ENCODE assay signal across 14 cellular contexts in the genomic region with DNA sequence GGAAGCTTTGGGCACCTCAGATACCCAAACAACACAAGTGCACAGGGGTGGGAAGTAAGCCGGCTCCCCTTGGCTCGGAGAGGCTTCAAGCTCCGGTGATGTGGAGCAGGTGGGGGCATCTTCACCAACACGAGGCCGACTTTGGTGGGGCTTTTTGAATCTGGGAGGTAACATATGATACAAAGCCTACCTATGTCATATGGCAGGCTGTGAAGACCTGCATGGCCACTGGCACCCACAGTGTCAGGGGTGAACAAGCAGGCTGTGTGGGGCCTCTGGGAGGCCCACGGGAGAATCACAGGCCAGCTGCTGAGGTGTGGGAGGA.
DNase-seq lines count a peak whose midpoint lies in the region; ATAC-seq and TF ChIP-seq lines count a peak whose summit lies in the region.
"Had no signal": no experiment of that assay in that cellular context is flagged by ENCODE, and none has a peak within 500 bp of the region (broad histone marks: within the 10 kb centered on the region; RNA-seq: fewer than 3 reads in every experiment).

No MANE protein-coding gene starts in this region.

- TF ChIP-seq POLR2A in sigmoid colon (IDR thresholded peaks at IDR 0.05): no peak

- no peaks in the 10 kb centered on the region for H3K27me3 ChIP-seq in heart right ventricle
- H3K27me3 ChIP-seq in lower lobe of right lung (ENCODE audit: low read depth): no peaks in the 10 kb centered on the region
- no peaks in the 10 kb centered on the region for H3K27me3 ChIP-seq in sigmoid colon

- DNase-seq in cardiac septum (ENCODE audit: low spot score): peak; percentile 67
- no peak for DNase-seq in heart right ventricle
- peak; percentile 20 for DNase-seq in lower lobe of right lung
- DNase-seq in sciatic nerve (ENCODE audit: low spot score): peak; percentile 35
- DNase-seq in NCI-H2029 (lab: John Stamatoyannopoulos, UW): no peak
- no peak for DNase-seq in sigmoid colon
- no peak for DNase-seq in cortex of kidney (lab: John Stamatoyannopoulos, UW)
- DNase-seq: Calu3; CD4-positive, alpha-beta T cell; DMS 273 treated with DMSO at 0.1 percent for 48 hours; KG1 had no signal

- no peaks in the 10 kb centered on the region for H3K36me3 ChIP-seq in heart right ventricle
- no peaks in the 10 kb centered on the region for H3K36me3 ChIP-seq in lower lobe of right lung
- H3K36me3 ChIP-seq in sigmoid colon: no peaks in the 10 kb centered on the region

- no peak for TF ChIP-seq EP300 in sigmoid colon (IDR thresholded peaks at IDR 0.05)

- intact Hi-C loops in cardiac septum (cut with DNase I) (no loop called here), heart right ventricle (cut with DNase I) (no loop called here), lower lobe of right lung (cut with DNase I) (no loop called here), sciatic nerve (cut with DNase I) (no loop called here), sigmoid colon (cut with DNase I) (no loop called here)

- WGBS in heart right ventricle, 2 donors: 94 to 96% methylated on average over 6 of the region's 6 CpGs
- 95 to 97% methylated on average over 6 of the region's 6 CpGs for whole genome bisulfite sequencing in sigmoid colon, 2 donors

- peaks cover 0 to 13% (median 0%) of the 10 kb centered on the region in 11 donors for H3K9me3 ChIP-seq in heart right ventricle
- H3K9me3 ChIP-seq in lower lobe of right lung: no peaks in the 10 kb centered on the region
- no peaks in the 10 kb centered on the region for H3K9me3 ChIP-seq in sigmoid colon

- H3K4me3 ChIP-seq in heart right ventricle (no peak overlapping the region), lower lobe of right lung (no peak overlapping the region), sigmoid colon (no peak overlapping the region)
- H3K4me3 ChIP-seq: GM12878 had no signal

- ATAC-seq in heart right ventricle (no peak), lower lobe of right lung (no peak), sciatic nerve (no peak), HG03442 (IDR thresholded peaks at IDR 0.05; ENCODE audit: unreplicated experiment) (no peak)
- ATAC-seq: GM12878 had no signal

- TF ChIP-seq CTCF in heart right ventricle (IDR thresholded peaks at IDR 0.05) (no peak), lower lobe of right lung (IDR thresholded peaks at IDR 0.05) (no peak), sigmoid colon (IDR thresholded peaks at IDR 0.05) (no peak)

- H3K27ac ChIP-seq in heart right ventricle: no peak overlapping the region
- H3K27ac ChIP-seq in lower lobe of right lung: no peak overlapping the region
- H3K27ac ChIP-seq in sigmoid colon: no peak overlapping the region
- H3K27ac ChIP-seq: 22Rv1 had no signal

- H3K4me1 ChIP-seq in heart right ventricle (peaks cover 0 to 7% (median 0%) of the 10 kb centered on the region in 9 donors), lower lobe of right lung (no peaks in the 10 kb centered on the region), sigmoid colon (no peaks in the 10 kb centered on the region)

Comparison
In these comparisons a context has a peak if more than half of its experiments do, and no peak if none do; other contexts are left out.
1. DNase-seq: peak in cardiac septum (single experiment), lower lobe of right lung (single experiment) and sciatic nerve (single experiment); none in heart right ventricle (0 of 2), NCI-H2029 (single experiment), sigmoid colon (single experiment) and cortex of kidney (single experiment).